In the genomic region with DNA sequence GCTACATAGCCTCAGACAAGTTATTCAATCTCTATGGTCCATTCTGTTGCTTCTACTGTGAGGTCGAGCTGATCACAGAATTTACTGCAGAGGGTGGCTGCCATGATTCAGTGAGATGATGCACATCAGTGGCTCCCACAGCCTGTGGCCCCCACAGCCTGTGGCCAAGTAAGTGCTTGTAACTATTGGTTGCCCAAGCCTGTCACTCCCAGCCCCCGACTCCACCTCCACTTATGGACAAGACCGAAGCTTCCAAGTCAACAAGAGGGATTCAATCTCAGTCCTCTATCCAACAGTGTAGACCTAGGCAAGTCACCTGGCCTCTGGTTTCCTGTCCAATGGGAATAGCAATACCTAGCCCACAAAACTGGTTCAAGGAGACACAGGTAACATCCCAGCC, we compare ENCODE assay signal across 21 cellular contexts. TPM values are rescaled to one million over a fixed set of nuclear protein-coding genes. Genes with fewer than 3 reads are reported as not detected.
"Had no signal": no experiment of that assay in that cellular context is flagged by ENCODE, and none has a peak within 500 bp of the region (broad histone marks: within the 10 kb centered on the region; RNA-seq: fewer than 3 reads in every experiment).

No MANE protein-coding gene starts in this region.

- H3K36me3 Mint-ChIP-seq: brain, T-cell had no signal

- DNase-seq: activated CD4-positive, alpha-beta T cell treated with anti-CD3 and anti-CD28 coated beads for 1 hour; activated CD4-positive, alpha-beta T cell treated with anti-CD3 and anti-CD28 coated beads, Interleukin-2, amount 50 U/mL, for 4 hours; activated naive CD4-positive, alpha-beta T cell; activated T-cell treated with anti-CD3 and anti-CD28 coated beads, Interleukin-2, amount 50 U/mL, for 1 hour; anterior cingulate cortex; foreskin keratinocyte; naive thymus-derived CD4-positive, alpha-beta T cell; retina; sigmoid colon; stimulated activated CD4-positive, alpha-beta T cell treated with anti-CD3 and anti-CD28 coated beads, Interleukin-2, amount 100 ng/mL, for 48 hours; stimulated activated CD8-positive, alpha-beta memory T cell treated with anti-CD3 and anti-CD28 coated beads, Interleukin-4, amount 100 ng/mL, for 48 hours; stimulated activated naive B cell treated with anti-CD40 and anti-IgM and Interleukin-4, amounts not matched to agents 10 μg/mL and 1 μg/mL and 100 μg/mL, for 72 hours; T-cell had no signal

- H3K9me3 Mint-ChIP-seq: activated T-helper 17 cell treated with anti-CD3 and anti-CD28 coated beads, Interleukin-2, amount 50 U/mL, for 72 hours; brain; T-cell had no signal

- H3K4me3 Mint-ChIP-seq: activated T-helper 17 cell treated with anti-CD3 and anti-CD28 coated beads, Interleukin-2, amount 50 U/mL, for 72 hours; brain; stimulated activated naive B cell treated with anti-CD40 and anti-IgM and Interleukin-4, amounts not matched to agents 10 μg/mL and 1 μg/mL and 100 μg/mL, for 72 hours; T-cell had no signal

- H3K27ac Mint-ChIP-seq: brain; progenitor cell of endocrine pancreas; stimulated activated naive B cell treated with anti-CD40 and anti-IgM and Interleukin-4, amounts not matched to agents 10 μg/mL and 1 μg/mL and 100 μg/mL, for 72 hours; T-cell had no signal

- H3K27me3 Mint-ChIP-seq: activated T-helper 17 cell treated with anti-CD3 and anti-CD28 coated beads, Interleukin-2, amount 50 U/mL, for 72 hours had no signal

- ATAC-seq: activated T-helper 17 cell treated with anti-CD3 and anti-CD28 coated beads, Interleukin-2, amount 50 U/mL, for 72 hours; foreskin keratinocyte; left lobe of liver; naive thymus-derived CD4-positive, alpha-beta T cell; stimulated activated naive B cell treated with anti-CD40 and anti-IgM and Interleukin-4, amounts not matched to agents 10 μg/mL and 1 μg/mL and 100 μg/mL, for 72 hours; T-cell had no signal

RNA-seq across cellular contexts. Expression of a gene that starts 8.2 kb away (rescaled TPM):
- total RNA-seq: chondrocyte, glomerular endothelial cell, osteocyte, smooth muscle cell had no signal
